ENCODE assay signal across 18 cellular contexts in genomic region chr14:70651522-70651921, GRCh38. TPM values are rescaled to one million over a fixed set of nuclear protein-coding genes. Genes with fewer than 3 reads are reported as not detected.
DNase-seq lines count a peak whose midpoint lies in the region; ATAC-seq, FAIRE-seq and TF ChIP-seq lines count a peak whose summit lies in the region.
"Had no signal": no experiment of that assay in that cellular context is flagged by ENCODE, and none has a peak within 500 bp of the region (broad histone marks: within the 10 kb centered on the region; RNA-seq: fewer than 3 reads in every experiment).

No MANE protein-coding gene starts in this region.

- H3K27me3 ChIP-seq in SU-DHL-6 (ENCODE audit: low read length) = no peaks in the 10 kb centered on the region
- H3K27me3 ChIP-seq in astrocyte (ENCODE audit: insufficient read depth, low read length) = peaks cover 3% of the 10 kb centered on the region
- H3K27me3 ChIP-seq: colonic mucosa, gastrocnemius medialis, stomach had no signal

- H3K4me3 Mint-ChIP-seq in activated T-cell treated with anti-CD3 and anti-CD28 coated beads, Interleukin-2, amount 50 U/mL, for 4 hours = no peak overlapping the region
- H3K4me3 Mint-ChIP-seq in astrocyte (ENCODE audit: unreplicated experiment) (no peak overlapping the region), osteocyte (ENCODE audit: unreplicated experiment) (no peak overlapping the region)
- H3K4me3 Mint-ChIP-seq: HFFc6 had no signal

- no peak for DNase-seq in activated T-cell treated with anti-CD3 and anti-CD28 coated beads, Interleukin-2, amount 50 U/mL, for 4 hours
- no peak for DNase-seq in activated T-cell treated with anti-CD3 and anti-CD28 coated beads, Interleukin-2, amount 50 U/mL, for 48 hours
- DNase-seq in astrocyte (ENCODE audit: low read depth) (no peak), osteocyte (ENCODE audit: extremely low spot score, unreplicated experiment) (no peak), cerebellum (ENCODE audit: low spot score) (no peak)
- no peak for DNase-seq in stimulated activated naive CD8-positive, alpha-beta T cell treated with anti-CD3 and anti-CD28 coated beads, Interleukin-15, Interleukin-2, amounts not matched to agents 100 U/mL and 50 U/mL, for 24 hours
- DNase-seq: ACHN; colonic mucosa; gastrocnemius medialis; HFFc6; left colon; midbrain; NCI-H146; NK-92 treated with Interleukin-12 subunit alpha and Interleukin-12 subunit beta, amount 100 ng/mL, for 24 hours; retina; stomach had no signal

- no peak overlapping the region for H3K4me3 ChIP-seq in SU-DHL-6 (ENCODE audit: insufficient read depth, low read length, poor library complexity, severe bottlenecking)
- no peak overlapping the region for H3K4me3 ChIP-seq in astrocyte (ENCODE audit: insufficient read depth, low read depth, low read length)
- H3K4me3 ChIP-seq: colonic mucosa, gastrocnemius medialis, stomach had no signal

- no peak overlapping the region for H3K4me2 ChIP-seq in SU-DHL-6 (ENCODE audit: low read depth, low read length, poor library complexity, severe bottlenecking)
- H3K4me2 ChIP-seq in astrocyte (ENCODE audit: low read length) = no peak overlapping the region

- no peaks in the 10 kb centered on the region for H3K27me3 Mint-ChIP-seq in activated T-cell treated with anti-CD3 and anti-CD28 coated beads, Interleukin-2, amount 50 U/mL, for 4 hours (ENCODE audit: low read depth)
- H3K27me3 Mint-ChIP-seq in astrocyte (ENCODE audit: low read depth, unreplicated experiment) = peaks cover 1% of the 10 kb centered on the region
- H3K27me3 Mint-ChIP-seq in osteocyte (ENCODE audit: unreplicated experiment) = peaks cover 2% of the 10 kb centered on the region

- TF ChIP-seq CTCF in SU-DHL-6 (IDR thresholded peaks at IDR 0.05; ENCODE audit: insufficient read depth, low read length, poor library complexity, severe bottlenecking) (no peak), astrocyte (IDR thresholded peaks at IDR 0.05; ENCODE audit: insufficient read depth, low read depth, low read length) (no peak), osteocyte (IDR thresholded peaks at IDR 0.05) (no peak)

- no peaks in the 10 kb centered on the region for H3K9me3 ChIP-seq in SU-DHL-6 (ENCODE audit: insufficient read depth, low read length)
- H3K9me3 ChIP-seq in astrocyte (ENCODE audit: insufficient read depth, low read depth, low read length) = peaks cover 2% of the 10 kb centered on the region
- H3K9me3 ChIP-seq: colonic mucosa, gastrocnemius medialis, stomach had no signal

- H3K9ac ChIP-seq in SU-DHL-6 (ENCODE audit: low read length) = no peak overlapping the region
- no peak overlapping the region for H3K9ac ChIP-seq in astrocyte (ENCODE audit: low read length)

- FAIRE-seq in astrocyte (lab: Jason Lieb, UNC) = no peak

- H3K9me2 ChIP-seq in SU-DHL-6 (replicated peaks; ENCODE audit: insufficient read depth, low read length) = no peaks in the 10 kb centered on the region

- H3K27ac ChIP-seq in SU-DHL-6 (ENCODE audit: low read depth, low read length) = peak overlapping the region; percentile 98
- no peak overlapping the region for H3K27ac ChIP-seq in astrocyte (ENCODE audit: low read depth, low read length)
- H3K27ac ChIP-seq: colonic mucosa, gastrocnemius medialis, stomach had no signal

- peaks cover 78% of the 10 kb centered on the region for H3K4me1 Mint-ChIP-seq in activated T-cell treated with anti-CD3 and anti-CD28 coated beads, Interleukin-2, amount 50 U/mL, for 4 hours (ENCODE audit: low read depth)
- H3K4me1 Mint-ChIP-seq in astrocyte (ENCODE audit: low read depth, unreplicated experiment) (peaks cover 18% of the 10 kb centered on the region), osteocyte (ENCODE audit: unreplicated experiment) (peaks cover 6% of the 10 kb centered on the region)

- peaks cover 73% of the 10 kb centered on the region for H3F3A ChIP-seq in SU-DHL-6 (ENCODE audit: insufficient read depth)

- H3K4me1 ChIP-seq in astrocyte (ENCODE audit: insufficient read depth, low read length) = no peaks in the 10 kb centered on the region
- H3K4me1 ChIP-seq: colonic mucosa had no signal

- peak overlapping the region; percentile 16 for H3K27ac Mint-ChIP-seq in astrocyte (ENCODE audit: unreplicated experiment)
- H3K27ac Mint-ChIP-seq in osteocyte (ENCODE audit: unreplicated experiment) = no peak overlapping the region
- H3K27ac Mint-ChIP-seq: HFFc6 had no signal

- H3K79me2 ChIP-seq in SU-DHL-6 (ENCODE audit: insufficient read depth, low read length) = peaks cover 82% of the 10 kb centered on the region
- no peaks in the 10 kb centered on the region for H3K79me2 ChIP-seq in astrocyte (ENCODE audit: insufficient read depth, low read length)

- no peaks in the 10 kb centered on the region for H4K20me1 ChIP-seq in SU-DHL-6 (ENCODE audit: low read depth, low read length)
- no peaks in the 10 kb centered on the region for H4K20me1 ChIP-seq in astrocyte (ENCODE audit: insufficient read depth, low read length)

- H3K9me3 Mint-ChIP-seq in activated T-cell treated with anti-CD3 and anti-CD28 coated beads, Interleukin-2, amount 50 U/mL, for 4 hours = no peaks in the 10 kb centered on the region
- H3K9me3 Mint-ChIP-seq in astrocyte (ENCODE audit: unreplicated experiment) (peaks cover 3% of the 10 kb centered on the region), osteocyte (ENCODE audit: unreplicated experiment) (no peaks in the 10 kb centered on the region)
- H3K9me3 Mint-ChIP-seq: HFFc6 had no signal

- H2AFZ ChIP-seq in SU-DHL-6 (ENCODE audit: low read depth, low read length, severe bottlenecking) (no peak overlapping the region), astrocyte (ENCODE audit: low read depth, low read length) (no peak overlapping the region)

- H3K36me3 Mint-ChIP-seq in activated T-cell treated with anti-CD3 and anti-CD28 coated beads, Interleukin-2, amount 50 U/mL, for 4 hours (ENCODE audit: insufficient read depth) = peaks cover 7% of the 10 kb centered on the region
- H3K36me3 Mint-ChIP-seq in astrocyte (ENCODE audit: low read depth, unreplicated experiment) (peaks cover 7% of the 10 kb centered on the region), osteocyte (ENCODE audit: unreplicated experiment) (no peaks in the 10 kb centered on the region)

- H3K36me3 ChIP-seq in SU-DHL-6 (ENCODE audit: low read length) (peaks cover 21% of the 10 kb centered on the region), astrocyte (ENCODE audit: insufficient read depth, low read length) (no peaks in the 10 kb centered on the region)
- H3K36me3 ChIP-seq: colonic mucosa, gastrocnemius medialis, stomach had no signal

- ATAC-seq in activated T-cell treated with anti-CD3 and anti-CD28 coated beads, Interleukin-2, amount 50 U/mL, for 4 hours = peak; percentile 74 to 78
- ATAC-seq in stimulated activated naive CD8-positive, alpha-beta T cell treated with anti-CD3 and anti-CD28 coated beads, Interleukin-15, Interleukin-2, amounts not matched to agents 100 U/mL and 50 U/mL, for 24 hours = peak; percentile 58
- no peak for ATAC-seq in HG03521 (IDR thresholded peaks at IDR 0.05; ENCODE audit: unreplicated experiment)
- ATAC-seq: gastrocnemius medialis, left colon had no signal

RNA-seq across cellular contexts. Expression of gene TTC9, which starts 9.8 kb away (rescaled TPM):
- total RNA-seq in activated T-cell treated with anti-CD3 and anti-CD28 coated beads, Interleukin-2, amount 50 U/mL, for 4 hours = 1 to 10 TPM; 3.2 to 4.0 (median 3.6) TPM
- total RNA-seq in astrocyte (6.9 and 8.4 TPM in 2 replicates), osteocyte (0.99 and 1.2 TPM in 2 replicates), cerebellum (15.5 TPM)

RNA-seq across cellular contexts. Expression of gene MED6, which starts 51.1 kb away (rescaled TPM):
- total RNA-seq in activated T-cell treated with anti-CD3 and anti-CD28 coated beads, Interleukin-2, amount 50 U/mL, for 4 hours = 10 to 100 TPM; 55.7 to 59.9 (median 57.9) TPM
- total RNA-seq in astrocyte (43.4 and 43.5 TPM in 2 replicates), osteocyte (36.1 and 39.7 TPM in 2 replicates), cerebellum (59.7 TPM)
